13 cellular contexts compared by ENCODE assay signal in genomic region chr1:243798726-243799125, GRCh38. TPM values are rescaled to one million over a fixed set of nuclear protein-coding genes. Genes with fewer than 3 reads are reported as not detected.
A peak's percentile ranks its signal among the peaks of the same experiment; 100 is the strongest.
DNase-seq lines count a peak whose midpoint lies in the region; ATAC-seq and TF ChIP-seq lines count a peak whose summit lies in the region.
"Had no signal": no experiment of that assay in that cellular context is flagged by ENCODE, and none has a peak within 500 bp of the region (broad histone marks: within the 10 kb centered on the region; RNA-seq: fewer than 3 reads in every experiment).

No MANE protein-coding gene starts in this region.

- ATAC-seq in GM18858 (IDR thresholded peaks at IDR 0.05; ENCODE audit: unreplicated experiment) (no peak), psoas muscle (no peak)

- H3K27me3 ChIP-seq in BE2C (no peaks in the 10 kb centered on the region), psoas muscle (ENCODE audit: insufficient read depth in 3 of 3, low read length in 2 of 3) (no peaks in the 10 kb centered on the region)

- DNase-seq in AG20443 (ENCODE audit: low spot score), result peak; percentile 80
- DNase-seq in HS-27A (ENCODE audit: low read depth), result peak; percentile 81
- peak; percentile 87 for DNase-seq in astrocyte of the spinal cord (ENCODE audit: low read depth, low spot score)
- DNase-seq in myocyte (ENCODE audit: low read depth), result peak; percentile 40
- DNase-seq in BE2C, result no peak
- no peak for DNase-seq in DMS153 treated with DMSO at 0.1 percent for 48 hours (lab: John Stamatoyannopoulos, UW; ENCODE audit: unreplicated experiment)
- no peak for DNase-seq in psoas muscle
- DNase-seq: activated CD8-positive, alpha-beta memory T cell treated with anti-CD3 and anti-CD28 coated beads for 24 hours; caudate nucleus; DMS153; small intestine had no signal

- no peak for TF ChIP-seq CTCF in astrocyte of the spinal cord (IDR thresholded peaks at IDR 0.05; ENCODE audit: low read depth, low read length)
- no peak for TF ChIP-seq CTCF in BE2C (IDR thresholded peaks at IDR 0.05; ENCODE audit: low read depth, low read length)
- TF ChIP-seq CTCF in psoas muscle (IDR thresholded peaks at IDR 0.05), result no peak

- H3K9me3 ChIP-seq in BE2C (no peaks in the 10 kb centered on the region), psoas muscle (no peaks in the 10 kb centered on the region)

- H3K27ac ChIP-seq in psoas muscle, result no peak overlapping the region
- H3K27ac ChIP-seq: KMS-11 had no signal

- in situ Hi-C loops in astrocyte of the spinal cord (cut with HindIII; ENCODE audit: low sequenced_read_pairs), result no loop called here

- H3K4me3 ChIP-seq in astrocyte of the spinal cord (ENCODE audit: low read depth, low read length) (no peak overlapping the region), BE2C (ENCODE audit: low read depth, low read length) (no peak overlapping the region), psoas muscle (no peak overlapping the region)

- H3K4me1 ChIP-seq in BE2C, result no peaks in the 10 kb centered on the region
- no peaks in the 10 kb centered on the region for H3K4me1 ChIP-seq in psoas muscle

- 91 to 99% (median 94%) methylated on average over 2 of the region's 2 CpGs for WGBS in psoas muscle, 3 donors

- intact Hi-C loops in psoas muscle (cut with DNase I), result no loop called here

- H3K36me3 ChIP-seq in BE2C, result peaks cover 8% of the 10 kb centered on the region; the same call in 1 of the 2 replicates
- no peaks in the 10 kb centered on the region for H3K36me3 ChIP-seq in psoas muscle (ENCODE audit: insufficient read depth in 1 of 2, low read depth in 1 of 2)

RNA-seq across cellular contexts. Expression of gene AKT3, which starts 51.3 kb away (rescaled TPM):
- 9.4 and 10.4 TPM in 2 replicates for total RNA-seq in myocyte
- polyA plus RNA-seq in myocyte (2012), result 12.0 TPM
- 18.0 TPM for polyA plus RNA-seq in BE2C (2012; ENCODE audit: insufficient read depth, insufficient read length, low read depth)
- 10 to 100 TPM in 3 of 4 donors, 1 to 10 TPM in 1; 9.8 to 25.1 (median 14.1) TPM for total RNA-seq in psoas muscle
- polyA plus RNA-seq in psoas muscle, result 1 to 10 TPM; 3.3 to 3.7 (median 3.5) TPM

Comparison
In these comparisons a context has a peak if more than half of its experiments do, and no peak if none do; other contexts are left out.
1. DNase-seq: peak in AG20443 (single experiment), HS-27A (single experiment), astrocyte of the spinal cord (single experiment) and myocyte (single experiment); none in BE2C (single experiment), DMS153 treated with DMSO at 0.1 percent for 48 hours (single experiment) and psoas muscle (0 of 2).